Comparison of ENCODE assay signal across 15 cellular contexts in genomic region chr2:27077231-27077630, GRCh38. TPM values are rescaled to one million over a fixed set of nuclear protein-coding genes. Genes with fewer than 3 reads are reported as not detected.
DNase-seq lines count a peak whose midpoint lies in the region; ATAC-seq and TF ChIP-seq lines count a peak whose summit lies in the region.
"Had no signal": no experiment of that assay in that cellular context is flagged by ENCODE, and none has a peak within 500 bp of the region (broad histone marks: within the 10 kb centered on the region; RNA-seq: fewer than 3 reads in every experiment).

No MANE protein-coding gene starts in this region.

- ATAC-seq in heart left ventricle: no peak
- ATAC-seq in HG03139 (IDR thresholded peaks at IDR 0.05; ENCODE audit: unreplicated experiment): no peak
- ATAC-seq: left lobe of liver; naive thymus-derived CD8-positive, alpha-beta T cell; T-cell had no signal

- no peak overlapping the region for H2AFZ ChIP-seq in osteoblast (ENCODE audit: low read length)

- no peak overlapping the region for H3K4me2 ChIP-seq in osteoblast (ENCODE audit: insufficient read depth, low read length)

- no peaks in the 10 kb centered on the region for H3K27me3 ChIP-seq in left ventricle myocardium inferior (ENCODE audit: low read depth)
- no peaks in the 10 kb centered on the region for H3K27me3 ChIP-seq in heart left ventricle
- H3K27me3 ChIP-seq in osteoblast (ENCODE audit: insufficient read depth, low read length): no peaks in the 10 kb centered on the region

- no peaks in the 10 kb centered on the region for H3K36me3 ChIP-seq in left ventricle myocardium inferior
- H3K36me3 ChIP-seq in heart left ventricle: peaks cover 0 to 1% (median 0%) of the 10 kb centered on the region in 9 donors
- peaks cover 9% of the 10 kb centered on the region for H3K36me3 ChIP-seq in osteoblast (ENCODE audit: insufficient read depth, low read length)

- H3K4me1 ChIP-seq in left ventricle myocardium inferior (peaks cover 72% of the 10 kb centered on the region), heart left ventricle (peaks cover 0 to 82% (median 41%) of the 10 kb centered on the region in 12 donors), osteoblast (ENCODE audit: insufficient read depth, low read length) (peaks cover 59% of the 10 kb centered on the region)

- H3K27ac ChIP-seq in left ventricle myocardium inferior (replicated peaks): peak overlapping the region; percentile 93
- peak overlapping the region in 4 of 12 donors; percentile 19 to 97 (median 52) for H3K27ac ChIP-seq in heart left ventricle
- peak overlapping the region; percentile 95 to 96 for H3K27ac ChIP-seq in coronary artery
- no peak overlapping the region for H3K27ac ChIP-seq in osteoblast (ENCODE audit: low read depth, low read length)

- 77 to 80% (median 78%) methylated on average over 7 of the region's 7 CpGs for WGBS in heart left ventricle, 4 donors

- intact Hi-C loops in left ventricle myocardium inferior (cut with micrococcal nuclease): no loop called here
- intact Hi-C loops in heart left ventricle (cut with DNase I): no loop called here

- H3K4me3 ChIP-seq in left ventricle myocardium inferior (no peak overlapping the region), heart left ventricle (no peak overlapping the region), coronary artery (no peak overlapping the region), osteoblast (ENCODE audit: insufficient read depth, low read length) (no peak overlapping the region)

- DNase-seq in left ventricle myocardium inferior (no peak), heart left ventricle (no peak), coronary artery (ENCODE audit: low spot score) (no peak), osteoblast (ENCODE audit: insufficient read length, low spot score, missing footprints) (peak; percentile 51), GM20000 (ENCODE audit: low spot score) (no peak), DMS79 treated with DMSO at 0.1 percent for 48 hours (lab: John Stamatoyannopoulos, UW) (no peak), germinal center (ENCODE audit: low spot score) (no peak)
- DNase-seq: activated CD8-positive, alpha-beta memory T cell treated with anti-CD3 and anti-CD28 coated beads, Interleukin-2, amount 50 U/mL, for 4 hours; effector CD4-positive, alpha-beta T cell; naive thymus-derived CD8-positive, alpha-beta T cell; NCI-H82; stimulated activated CD4-positive, alpha-beta T cell treated with anti-CD3 and anti-CD28 coated beads, Interleukin-1b, Interleukin-23, amount 100 ng/mL, for 48 hours; T-cell had no signal

- peaks cover 16% of the 10 kb centered on the region for H4K20me1 ChIP-seq in osteoblast (ENCODE audit: insufficient read depth, low read length)

- H3K79me2 ChIP-seq in osteoblast (ENCODE audit: insufficient read depth, low read length): peaks cover 37% of the 10 kb centered on the region

- H3K9me3 ChIP-seq in left ventricle myocardium inferior (replicated peaks) (no peaks in the 10 kb centered on the region), heart left ventricle (no peaks in the 10 kb centered on the region), osteoblast (ENCODE audit: low read depth, low read length) (no peaks in the 10 kb centered on the region)

- TF ChIP-seq CTCF in left ventricle myocardium inferior (IDR thresholded peaks at IDR 0.05; ENCODE audit: borderline replicate concordance) (no peak), heart left ventricle (IDR thresholded peaks at IDR 0.05) (no peak), coronary artery (IDR thresholded peaks at IDR 0.05) (no peak), osteoblast (IDR thresholded peaks at IDR 0.05; ENCODE audit: extremely low read depth, low read depth, low read length) (no peak), GM20000 (IDR thresholded peaks at IDR 0.05; ENCODE audit: extremely low read depth, missing control alignments) (no peak)

- TF ChIP-seq POLR2A in heart left ventricle (IDR thresholded peaks at IDR 0.05): no peak

RNA-seq across cellular contexts. Expression of gene EMILIN1, which starts 1.2 kb away (rescaled TPM):
- 18.4 TPM for total RNA-seq in left ventricle myocardium inferior
- total RNA-seq in heart left ventricle: 10 to 100 TPM in 8 of 9 donors, 1 to 10 TPM in 1; 7.5 to 76.9 (median 16.3) TPM
- 10 to 100 TPM; 21.0 to 31.2 TPM for polyA plus RNA-seq in heart left ventricle
- 137 and 138 TPM in 2 replicates for total RNA-seq in osteoblast

RNA-seq across cellular contexts. Expression of gene OST4, which starts 5.8 kb away (rescaled TPM):
- total RNA-seq in left ventricle myocardium inferior (354 TPM), heart left ventricle (100 to 1,000 TPM; 215 to 466 (median 343) TPM), osteoblast (202 and 235 TPM in 2 replicates)
- polyA plus RNA-seq in heart left ventricle: 100 to 1,000 TPM; 335 to 517 TPM

RNA-seq across cellular contexts. Expression of gene KHK, which starts 9.3 kb away (rescaled TPM):
- total RNA-seq in left ventricle myocardium inferior (2.9 TPM), heart left ventricle (1 to 10 TPM in 8 of 9 donors, under 1 TPM in 1; 0.89 to 3.9 (median 1.8) TPM), osteoblast (0.29 and 0.36 TPM in 2 replicates)
- polyA plus RNA-seq in heart left ventricle: 1 to 10 TPM; 1.3 to 2.0 TPM

RNA-seq across cellular contexts. Expression of gene AGBL5, which starts 25.8 kb away (rescaled TPM):
- 10.0 TPM for total RNA-seq in left ventricle myocardium inferior
- 10 to 100 TPM in 4 of 9 donors, 1 to 10 TPM in 5; 4.9 to 12.5 (median 9.9) TPM for total RNA-seq in heart left ventricle
- 1 to 10 TPM; 4.5 to 7.9 TPM for polyA plus RNA-seq in heart left ventricle
- 24.6 and 26.8 TPM in 2 replicates for total RNA-seq in osteoblast

RNA-seq across cellular contexts. Expression of gene CGREF1, which starts 41.7 kb away (rescaled TPM):
- total RNA-seq in left ventricle myocardium inferior (0.80 TPM), heart left ventricle (1 to 10 TPM in 4 of 9 donors, under 1 TPM in 4, not detected in 1; 0.24 to 2.7 (median 1.0) TPM), osteoblast (6.8 and 14.5 TPM in 2 replicates)
- under 1 TPM; 0.67 to 0.99 TPM for polyA plus RNA-seq in heart left ventricle
